ENCODE assay signal across 9 cellular contexts in the genomic region with DNA sequence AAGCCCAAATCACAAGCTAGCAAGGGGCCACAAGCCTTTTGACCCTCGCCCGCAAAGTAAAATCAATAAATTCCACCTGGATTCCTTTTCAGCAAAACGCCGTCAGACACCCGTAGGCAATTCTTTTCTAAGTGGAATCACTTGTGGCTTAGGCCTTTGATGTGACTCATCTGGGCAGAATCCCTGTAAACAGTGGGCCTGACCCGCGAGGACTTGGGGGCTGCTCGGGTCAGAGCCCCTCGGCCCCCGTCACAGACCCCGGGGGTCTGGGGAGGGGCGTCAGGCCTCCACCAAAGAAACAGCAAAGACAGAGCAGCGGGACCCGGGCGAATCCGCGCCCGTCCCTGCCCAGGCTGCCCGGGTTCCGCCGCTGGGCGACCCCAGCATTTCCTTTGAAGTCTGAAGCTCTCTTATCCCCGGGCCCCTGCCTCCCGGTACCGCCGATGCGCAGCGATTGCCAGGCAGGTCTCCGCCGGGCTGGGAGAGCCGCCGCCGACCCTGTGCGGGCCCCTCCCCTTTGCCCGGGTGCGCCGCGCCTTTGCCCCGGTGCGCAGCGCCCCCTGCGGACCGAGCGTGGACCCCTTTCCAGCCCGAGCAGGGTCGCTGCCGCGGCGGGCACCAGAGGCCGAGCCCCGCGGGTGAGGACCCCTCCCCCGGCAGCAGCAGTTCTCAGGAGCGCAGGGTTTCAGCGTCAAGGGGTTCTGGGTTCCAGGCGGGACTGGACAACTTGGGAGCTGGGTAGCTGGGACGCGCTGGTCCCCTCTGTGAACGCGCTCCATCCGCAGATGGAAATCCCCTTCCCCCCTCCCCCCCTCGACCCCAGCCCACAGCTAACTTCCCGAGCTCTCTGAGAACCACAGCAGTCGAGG.
DNase-seq lines count a peak whose midpoint lies in the region; ATAC-seq, FAIRE-seq and TF ChIP-seq lines count a peak whose summit lies in the region.
"Had no signal": no experiment of that assay in that cellular context is flagged by ENCODE, and none has a peak within 500 bp of the region (broad histone marks: within the 10 kb centered on the region; RNA-seq: fewer than 3 reads in every experiment).

No MANE protein-coding gene starts in this region.

- H3K27ac ChIP-seq in naive thymus-derived CD4-positive, alpha-beta T cell (ENCODE audit: low read depth, low read length): no peak overlapping the region
- no peak overlapping the region for H3K27ac ChIP-seq in transverse colon

- in situ Hi-C loops in transverse colon (cut with MboI; ENCODE audit: low pct_ligation_motif_present in 1 of 4, low pct_unique_long_range_greater_than_20kb in 1 of 4, low sequenced_read_pairs in 3 of 4): no loop called here

- 35 to 83% methylated on average over 2 to 30 of the region's 64 CpGs for WGBS in transverse colon (ENCODE audit: low coverage in 1 of 2), 2 donors

- no peaks in the 10 kb centered on the region for H3K36me3 ChIP-seq in naive thymus-derived CD4-positive, alpha-beta T cell (ENCODE audit: control insufficient read depth in 2 of 3, insufficient read depth in 3 of 3, low read length in 3 of 3)
- H3K36me3 ChIP-seq in transverse colon: no peaks in the 10 kb centered on the region

- H3K4me1 Mint-ChIP-seq in T-cell: peaks cover 10 to 16% (median 15%) of the 10 kb centered on the region in 3 donors
- peaks cover 0 to 28% (median 20%) of the 10 kb centered on the region in 7 donors for H3K4me1 Mint-ChIP-seq in naive thymus-derived CD4-positive, alpha-beta T cell

- POLR2A ChIA-PET in T-cell (lab: Charles Lee): no interaction called here
- POLR2A ChIA-PET in naive thymus-derived CD4-positive, alpha-beta T cell (lab: Charles Lee): interaction anchor here (0.6 to 1.0 kb wide), 5 partner anchors 34 to 536 kb away, joined by 3 to 5 read pairs (median 3); no protein-coding TSS in a partner anchor

- peak; percentile 49 for DNase-seq in GM12891 (ENCODE audit: insufficient read length, low spot score)
- DNase-seq in T-cell: peak in 33 of 34 experiments; percentile 6 to 68 (median 42)
- peak; percentile 43 for DNase-seq in choroid plexus epithelial cell (ENCODE audit: low read depth)
- DNase-seq in naive thymus-derived CD4-positive, alpha-beta T cell: peak; percentile 35 to 66 (median 52)
- DNase-seq in transverse colon: no peak
- DNase-seq in SHP77 treated with DMSO at 0.1 percent for 48 hours (lab: John Stamatoyannopoulos, UW): no peak

- H3K9me3 Mint-ChIP-seq in T-cell: no peaks in the 10 kb centered on the region
- H3K9me3 Mint-ChIP-seq in naive thymus-derived CD4-positive, alpha-beta T cell: no peaks in the 10 kb centered on the region

- H3K9me3 ChIP-seq in naive thymus-derived CD4-positive, alpha-beta T cell (ENCODE audit: control insufficient read depth in 2 of 3, low read length in 3 of 3): no peaks in the 10 kb centered on the region
- no peaks in the 10 kb centered on the region for H3K9me3 ChIP-seq in transverse colon

- no peaks in the 10 kb centered on the region for H3K36me3 Mint-ChIP-seq in T-cell
- H3K36me3 Mint-ChIP-seq in naive thymus-derived CD4-positive, alpha-beta T cell: no peaks in the 10 kb centered on the region

- H3K27me3 ChIP-seq in naive thymus-derived CD4-positive, alpha-beta T cell (ENCODE audit: control insufficient read depth in 2 of 2, insufficient read depth in 2 of 2, low read length in 2 of 2): no peaks in the 10 kb centered on the region
- peaks cover 27% of the 10 kb centered on the region for H3K27me3 ChIP-seq in transverse colon

- peaks cover 0 to 9% of the 10 kb centered on the region in 2 donors for H3K4me1 ChIP-seq in naive thymus-derived CD4-positive, alpha-beta T cell (ENCODE audit: control insufficient read depth in 2 of 2, insufficient read depth in 2 of 2, low read length in 2 of 2)
- H3K4me1 ChIP-seq in transverse colon: peaks cover 0 to 11% (median 4%) of the 10 kb centered on the region in 4 donors

- intact Hi-C loops in naive thymus-derived CD4-positive, alpha-beta T cell (cut with micrococcal nuclease): loop anchor here in 1 of 2 donors (1.0 to 5.0 kb wide), 5 partner anchors 26 to 1108 kb away; no protein-coding TSS in a partner anchor
- intact Hi-C loops in transverse colon (cut with DNase I; ENCODE audit: low total_unique reads): no loop called here

- CTCF ChIA-PET in T-cell (lab: Charles Lee): interaction anchor here (0.7 to 1.3 kb wide), 2 partner anchors 26 to 536 kb away, joined by 3 to 4 read pairs; no protein-coding TSS in a partner anchor
- CTCF ChIA-PET in naive thymus-derived CD4-positive, alpha-beta T cell (lab: Charles Lee): interaction anchor here (0.7 to 1.8 kb wide), 7 partner anchors 16 to 554 kb away, joined by 3 to 7 read pairs (median 4); no protein-coding TSS in a partner anchor

- TF ChIP-seq CTCF in choroid plexus epithelial cell (conservative IDR thresholded peaks at IDR 0.05; ENCODE audit: low read depth, low read length) (peak; percentile 47), transverse colon (IDR thresholded peaks at IDR 0.05) (peak in 4 of 5 experiments; percentile 17 to 25 (median 22))

- no peak for TF ChIP-seq EP300 in transverse colon (IDR thresholded peaks at IDR 0.05; ENCODE audit: low read depth)

- H3K4me3 Mint-ChIP-seq in T-cell: peak overlapping the region; percentile 3 to 70 (median 19)
- H3K4me3 Mint-ChIP-seq in naive thymus-derived CD4-positive, alpha-beta T cell: peak overlapping the region in 9 of 10 donors; percentile 42 to 84 (median 71)

- TF ChIP-seq POLR2A in GM12891 (IDR thresholded peaks at IDR 0.05; ENCODE audit: low read depth, low read length) (no peak), transverse colon (IDR thresholded peaks at IDR 0.05) (no peak)

- ATAC-seq in T-cell (replicated peaks in 1 of 4) (peak; percentile 56 to 90 (median 70)), GM21423 (IDR thresholded peaks at IDR 0.05; ENCODE audit: unreplicated experiment) (no peak), GM18870 (IDR thresholded peaks at IDR 0.05; ENCODE audit: unreplicated experiment) (no peak)
- ATAC-seq in naive thymus-derived CD4-positive, alpha-beta T cell: peak; percentile 88
- ATAC-seq: K562 had no signal

- peaks cover 17 to 34% of the 10 kb centered on the region in 2 donors for H3K27me3 Mint-ChIP-seq in T-cell
- peaks cover 0 to 36% (median 17%) of the 10 kb centered on the region in 5 donors for H3K27me3 Mint-ChIP-seq in naive thymus-derived CD4-positive, alpha-beta T cell

- no peak for FAIRE-seq in GM12891 (lab: Jason Lieb, UNC)
- FAIRE-seq: K562 had no signal

- H3K4me3 ChIP-seq in choroid plexus epithelial cell (ENCODE audit: low read depth, low read length): peak overlapping the region; percentile 43
- H3K4me3 ChIP-seq in naive thymus-derived CD4-positive, alpha-beta T cell (ENCODE audit: low read length): no peak overlapping the region
- peak overlapping the region in 2 of 4 donors; percentile 15 to 34 for H3K4me3 ChIP-seq in transverse colon
- H3K4me3 ChIP-seq: K562 had no signal

- no peak overlapping the region for H3K27ac Mint-ChIP-seq in T-cell
- peak overlapping the region in 1 of 9 donors; percentile 49 for H3K27ac Mint-ChIP-seq in naive thymus-derived CD4-positive, alpha-beta T cell

TF ChIP-seq in GM12891, 5 proteins besides CTCF, POLR2A, EP300 and RAD21:
- TF ChIP-seq POLR2AphosphoS5 (IDR thresholded peaks at IDR 0.05; ENCODE audit: low read depth, low read length) (no peak), POU2F2 (IDR thresholded peaks at IDR 0.05; ENCODE audit: low read depth, low read length) (no peak), TAF1 (IDR thresholded peaks at IDR 0.05; ENCODE audit: low read depth, low read length) (no peak), SPI1 (IDR thresholded peaks at IDR 0.05; ENCODE audit: low read depth, low read length) (no peak), PAX5 (IDR thresholded peaks at IDR 0.05; ENCODE audit: insufficient read depth, low read length, severe bottlenecking) (no peak)

Comparison
In these comparisons a context has a peak if more than half of its experiments do, and no peak if none do; other contexts are left out.
1. DNase-seq: peak in GM12891 (single experiment), T-cell (33 of 34), choroid plexus epithelial cell (single experiment) and naive thymus-derived CD4-positive, alpha-beta T cell (9 of 9); none in transverse colon (single experiment) and SHP77 treated with DMSO at 0.1 percent for 48 hours (single experiment).
2. ATAC-seq: peak in T-cell (4 of 4) and naive thymus-derived CD4-positive, alpha-beta T cell (single experiment); none in GM21423 (single experiment) and GM18870 (single experiment).